Comparison of ENCODE assay signal across 19 cellular contexts in genomic region chr3:125143538-125143937, GRCh38.
DNase-seq lines count a peak whose midpoint lies in the region; ATAC-seq, FAIRE-seq and TF ChIP-seq lines count a peak whose summit lies in the region.
"Had no signal": no experiment of that assay in that cellular context is flagged by ENCODE, and none has a peak within 500 bp of the region (broad histone marks: within the 10 kb centered on the region; RNA-seq: fewer than 3 reads in every experiment).

No MANE protein-coding gene starts in this region.

- H4K20me1 ChIP-seq in astrocyte (ENCODE audit: insufficient read depth, low read length): no peaks in the 10 kb centered on the region

- H3K4me3 ChIP-seq in heart right ventricle: no peak overlapping the region
- H3K4me3 ChIP-seq in astrocyte (ENCODE audit: insufficient read depth, low read depth, low read length): no peak overlapping the region
- H3K4me3 ChIP-seq in thyroid gland (replicated peaks in 1 of 3): no peak overlapping the region
- H3K4me3 ChIP-seq in BE2C (ENCODE audit: low read depth, low read length): no peak overlapping the region

- peak overlapping the region; percentile 22 for H3K4me2 ChIP-seq in astrocyte (ENCODE audit: low read length)
- H3K4me2 ChIP-seq: SK-N-SH had no signal

- DNase-seq in heart right ventricle (no peak), cardiac septum (ENCODE audit: low spot score) (no peak), astrocyte (ENCODE audit: low read depth) (no peak), memory B cell (ENCODE audit: low spot score in 2 of 2) (no peak), thyroid gland (no peak), HCEC 1CT (no peak), BE2C (no peak)
- DNase-seq: activated CD4-positive, CD25-positive, alpha-beta regulatory T cell treated with anti-CD3 and anti-CD28 coated beads, Interleukin-2, amount 50 U/mL, for 72 hours; activated naive CD8-positive, alpha-beta T cell treated with anti-CD3 and anti-CD28 coated beads for 36 hours; DMS 273 treated with DMSO at 0.1 percent for 48 hours; GDM1; left colon; NCI-H1436 treated with DMSO at 0.1 percent for 48 hours; stimulated activated CD4-positive, alpha-beta T cell treated with anti-CD3 and anti-CD28 coated beads, Interleukin-1b, Interleukin-23, amount 100 ng/mL, for 48 hours had no signal

- H3K4me1 ChIP-seq in heart right ventricle (peaks cover 36 to 90% (median 76%) of the 10 kb centered on the region in 9 donors), astrocyte (ENCODE audit: insufficient read depth, low read length) (peaks cover 51% of the 10 kb centered on the region), thyroid gland (peaks cover 73 to 84% of the 10 kb centered on the region in 2 donors), BE2C (no peaks in the 10 kb centered on the region)

- H3K27me3 Mint-ChIP-seq in astrocyte (ENCODE audit: low read depth, unreplicated experiment) (peaks cover 4% of the 10 kb centered on the region), memory B cell (no peaks in the 10 kb centered on the region)

- no peak for FAIRE-seq in astrocyte (lab: Jason Lieb, UNC)
- FAIRE-seq: H54 had no signal

- TF ChIP-seq CTCF in heart right ventricle (IDR thresholded peaks at IDR 0.05) (no peak), astrocyte (IDR thresholded peaks at IDR 0.05; ENCODE audit: insufficient read depth, low read depth, low read length) (no peak), thyroid gland (IDR thresholded peaks at IDR 0.05) (no peak), BE2C (IDR thresholded peaks at IDR 0.05; ENCODE audit: low read depth, low read length) (no peak)

- no peaks in the 10 kb centered on the region for H3K36me3 ChIP-seq in heart right ventricle
- H3K36me3 ChIP-seq in astrocyte (ENCODE audit: insufficient read depth, low read length): no peaks in the 10 kb centered on the region
- H3K36me3 ChIP-seq in thyroid gland: no peaks in the 10 kb centered on the region
- H3K36me3 ChIP-seq in BE2C: no peaks in the 10 kb centered on the region

- H3K4me3 Mint-ChIP-seq in astrocyte (ENCODE audit: unreplicated experiment) (no peak overlapping the region), memory B cell (no peak overlapping the region)
- H3K4me3 Mint-ChIP-seq: activated naive CD8-positive, alpha-beta T cell treated with anti-CD3 and anti-CD28 coated beads for 36 hours had no signal

- intact Hi-C loops in heart right ventricle (cut with DNase I) (loop anchor here in 9 of 10 donors (2.0 to 5.0 kb wide), 6 partner anchors 81 to 146 kb away; partner anchors contain the start of gene HEG1 (in 4 of the 9)), cardiac septum (cut with DNase I) (loop anchor here (5.0 kb wide), 1 partner anchor 146 kb away; no protein-coding TSS in a partner anchor), thyroid gland (cut with DNase I) (no loop called here)

- H3K9ac ChIP-seq in astrocyte (ENCODE audit: low read length): no peak overlapping the region
- H3K9ac ChIP-seq: SK-N-SH had no signal

- no peaks in the 10 kb centered on the region for H3K27me3 ChIP-seq in heart right ventricle
- no peaks in the 10 kb centered on the region for H3K27me3 ChIP-seq in astrocyte (ENCODE audit: insufficient read depth, low read length)
- H3K27me3 ChIP-seq in thyroid gland: no peaks in the 10 kb centered on the region
- no peaks in the 10 kb centered on the region for H3K27me3 ChIP-seq in BE2C

- H2AFZ ChIP-seq in astrocyte (ENCODE audit: low read depth, low read length): no peak overlapping the region

- H3K4me1 Mint-ChIP-seq in astrocyte (ENCODE audit: low read depth, unreplicated experiment) (peaks cover 32% of the 10 kb centered on the region), memory B cell (peaks cover 56% of the 10 kb centered on the region)

- no peaks in the 10 kb centered on the region for H3K79me2 ChIP-seq in astrocyte (ENCODE audit: insufficient read depth, low read length)

- H3K27ac Mint-ChIP-seq in astrocyte (ENCODE audit: unreplicated experiment): peak overlapping the region; percentile 30
- H3K27ac Mint-ChIP-seq in memory B cell: peak overlapping the region; percentile 6
- H3K27ac Mint-ChIP-seq: activated naive CD8-positive, alpha-beta T cell treated with anti-CD3 and anti-CD28 coated beads for 36 hours had no signal

- H3K36me3 Mint-ChIP-seq in astrocyte (ENCODE audit: low read depth, unreplicated experiment) (no peaks in the 10 kb centered on the region), memory B cell (no peaks in the 10 kb centered on the region)

- ATAC-seq in heart right ventricle (no peak), memory B cell (ENCODE audit: low read depth) (no peak), GM21447 (IDR thresholded peaks at IDR 0.05; ENCODE audit: unreplicated experiment) (no peak)
- ATAC-seq: esophagus mucosa, left colon had no signal

- no peak for TF ChIP-seq POLR2A in thyroid gland (IDR thresholded peaks at IDR 0.05)

- WGBS in heart right ventricle, 2 donors: 90 to 93% methylated on average over 3 of the region's 3 CpGs
- 80 to 83% methylated on average over 2 to 3 of the region's 3 CpGs for WGBS in thyroid gland, 2 donors

- H3K27ac ChIP-seq in heart right ventricle (peak overlapping the region in 8 of 10 donors; percentile 2 to 94 (median 61)), astrocyte (ENCODE audit: low read depth, low read length) (no peak overlapping the region), thyroid gland (peak overlapping the region; percentile 21 to 87 (median 77))
- H3K27ac ChIP-seq: C4-2B had no signal

- H3K9me3 ChIP-seq in heart right ventricle (no peaks in the 10 kb centered on the region), astrocyte (ENCODE audit: insufficient read depth, low read depth, low read length) (no peaks in the 10 kb centered on the region), thyroid gland (no peaks in the 10 kb centered on the region), BE2C (no peaks in the 10 kb centered on the region)
- H3K9me3 ChIP-seq: SK-N-SH had no signal

- H3K9me3 Mint-ChIP-seq in astrocyte (ENCODE audit: unreplicated experiment) (no peaks in the 10 kb centered on the region), memory B cell (no peaks in the 10 kb centered on the region)
